Comparison of ENCODE assay signal across 8 cellular contexts in genomic region chr21:45596704-45597318, GRCh38. TPM values are rescaled to one million over a fixed set of nuclear protein-coding genes. Genes with fewer than 3 reads are reported as not detected.
DNase-seq lines count a peak whose midpoint lies in the region; ATAC-seq, FAIRE-seq and TF ChIP-seq lines count a peak whose summit lies in the region.

No MANE protein-coding gene starts in this region.

- no peaks in the 10 kb centered on the region for H3K4me1 ChIP-seq in endodermal cell (ENCODE audit: control insufficient read depth, insufficient read depth, low read length)

- WGBS in endodermal cell (ENCODE audit: insufficient coverage in 1 of 2, insufficient read length in 1 of 2), 2 experiments, result 40 to 52% methylated on average over 12 to 16 of the region's 16 CpGs

- H3K36me3 ChIP-seq in endodermal cell (ENCODE audit: control insufficient read depth, insufficient read depth, low read length), result no peaks in the 10 kb centered on the region

- peak; percentile 74 for DNase-seq in AG08395 (ENCODE audit: low spot score)
- peak; percentile 53 for DNase-seq in GM18507 (ENCODE audit: extremely low spot score, insufficient read length, low read depth)
- peak; percentile 56 for DNase-seq in NCI-H460 (ENCODE audit: extremely low read depth, low read depth)
- peak; percentile 72 to 78 for DNase-seq in activated CD8-positive, alpha-beta memory T cell treated with anti-CD3 and anti-CD28 coated beads for 1 hour (ENCODE audit: extremely low read depth in 1 of 2, low read depth in 1 of 2)
- DNase-seq in endodermal cell, result peak; percentile 94
- DNase-seq in mucosa of gallbladder (ENCODE audit: low spot score), result peak; percentile 70
- peak; percentile 69 to 71 for DNase-seq in stimulated activated CD8-positive, alpha-beta memory T cell treated with anti-CD3 and anti-CD28 coated beads, Interleukin-7, amount 100 ng/mL, for 4 hours (ENCODE audit: low read depth in 2 of 2)

- ATAC-seq in HG02938 (IDR thresholded peaks at IDR 0.05; ENCODE audit: unreplicated experiment), result no peak

- H3K27me3 Mint-ChIP-seq in endodermal cell (ENCODE audit: insufficient read depth), result peaks cover 27% of the 10 kb centered on the region

- H3K4me1 Mint-ChIP-seq in endodermal cell, result no peaks in the 10 kb centered on the region

- no peaks in the 10 kb centered on the region for H3K9me3 ChIP-seq in endodermal cell (ENCODE audit: control insufficient read depth, low read length)

- H3K4me3 Mint-ChIP-seq in endodermal cell, result no peak overlapping the region

- H3K4me3 ChIP-seq in endodermal cell (ENCODE audit: low read length), result no peak overlapping the region

- H3K9ac ChIP-seq in endodermal cell (ENCODE audit: extremely low read depth, low read length, poor library complexity, severe bottlenecking), result no peak overlapping the region

- peaks cover under 1% of the 10 kb centered on the region for H3K9me3 Mint-ChIP-seq in endodermal cell

- H3K27ac ChIP-seq in endodermal cell (ENCODE audit: low read depth, low read length), result no peak overlapping the region

- peak; percentile 63 for FAIRE-seq in GM18507 (lab: Jason Lieb, UNC)

- H3K36me3 Mint-ChIP-seq in endodermal cell (ENCODE audit: low read depth), result no peaks in the 10 kb centered on the region

- no peak overlapping the region for H3K27ac Mint-ChIP-seq in endodermal cell

- no peaks in the 10 kb centered on the region for H3K27me3 ChIP-seq in endodermal cell (ENCODE audit: control insufficient read depth, insufficient read depth, low read length, poor library complexity, severe bottlenecking)

- peak; percentile 92 for TF ChIP-seq CTCF in endodermal cell (conservative IDR thresholded peaks at IDR 0.05)

RNA-seq across cellular contexts. Expression of gene PCBP3, which starts 46.7 kb away (rescaled TPM):
- total RNA-seq in NCI-H460 (2014; rRNA removed; shearing (Covaris generic)), result 24.1 and 24.2 TPM in 2 replicates
- polyA plus RNA-seq in NCI-H460 (2014; cell fraction: nucleus; rRNA removed), result 16.9 and 24.5 TPM in 2 replicates
- total RNA-seq in endodermal cell (10 to 100 TPM in 1 of 2 donors, 1 to 10 TPM in 1; 2.1 to 10.6 TPM), mucosa of gallbladder (2.1 TPM)
- 4.2 TPM for polyA plus RNA-seq in endodermal cell (2013, experiment 1 of 2)
- 3.2 TPM for polyA plus RNA-seq in endodermal cell (2013, experiment 2 of 2)

RNA-seq across cellular contexts. Expression of gene SLC19A1, which starts 54.6 kb away (rescaled TPM):
- 11.5 and 14.9 TPM in 2 replicates for total RNA-seq in NCI-H460 (2014; rRNA removed; shearing (Covaris generic))
- 31.1 and 31.3 TPM in 2 replicates for polyA plus RNA-seq in NCI-H460 (2014; cell fraction: nucleus; rRNA removed)
- total RNA-seq in endodermal cell, result 10 to 100 TPM; 28.8 to 29.4 TPM
- polyA plus RNA-seq in endodermal cell (2013, experiment 1 of 2), result 19.9 TPM
- polyA plus RNA-seq in endodermal cell (2013, experiment 2 of 2), result 16.4 TPM
- total RNA-seq in mucosa of gallbladder, result 7.0 TPM
